ENCODE assay signal across 1 cellular context in the genomic region with DNA sequence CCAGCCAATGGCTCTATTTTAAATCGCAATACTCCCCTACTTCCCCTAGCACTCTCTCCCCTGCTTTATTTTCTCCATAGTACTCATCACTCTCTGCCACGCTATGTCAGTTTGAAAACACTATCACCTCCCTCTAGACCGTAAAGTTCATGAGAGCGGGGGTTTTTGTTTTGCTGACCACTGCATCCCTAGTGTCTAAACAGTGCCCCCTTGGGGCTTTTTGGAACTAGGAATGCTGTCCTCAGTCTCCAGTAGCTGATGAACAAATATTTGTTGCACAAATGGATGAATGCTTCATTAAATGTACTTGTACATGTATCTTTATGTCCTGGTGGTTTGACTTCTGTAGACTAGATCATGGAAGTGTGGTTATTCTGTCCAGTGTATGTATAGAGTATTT.
TF ChIP-seq lines count a peak whose summit lies in the region.

No MANE protein-coding gene starts in this region.

TF ChIP-seq in endothelial cell of umbilical vein, 7 proteins besides CTCF, POLR2A, EP300 and RAD21:
- TF ChIP-seq EZH2 (IDR thresholded peaks at IDR 0.05; ENCODE audit: borderline replicate concordance, low read depth, low read length, severe bottlenecking) (no peak), POLR2AphosphoS5 (IDR thresholded peaks at IDR 0.05; ENCODE audit: insufficient read depth, low read depth, low read length) (no peak), FOS (IDR thresholded peaks at IDR 0.05; ENCODE audit: borderline replicate concordance, insufficient read depth, low read length) (no peak), GATA2 (IDR thresholded peaks at IDR 0.05; ENCODE audit: insufficient read depth, insufficient read length, low read depth, low read length) (no peak), JUN (IDR thresholded peaks at IDR 0.05; ENCODE audit: borderline replicate concordance, insufficient read depth, insufficient read length, low read depth) (no peak), MYC (IDR thresholded peaks at IDR 0.05; ENCODE audit: low read depth, low read length) (no peak)
- TF ChIP-seq, protein P1, sequence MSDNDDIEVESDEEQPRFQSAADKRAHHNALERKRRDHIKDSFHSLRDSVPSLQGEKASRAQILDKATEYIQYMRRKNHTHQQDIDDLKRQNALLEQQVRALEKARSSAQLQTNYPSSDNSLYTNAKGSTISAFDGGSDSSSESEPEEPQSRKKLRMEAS (IDR thresholded peaks at IDR 0.05; ENCODE audit: insufficient read depth, insufficient read length): no peak
